15 cellular contexts compared by ENCODE assay signal in genomic region chr2:1874950-1875349, GRCh38.
DNase-seq lines count a peak whose midpoint lies in the region; ATAC-seq and TF ChIP-seq lines count a peak whose summit lies in the region.
"Had no signal": no experiment of that assay in that cellular context is flagged by ENCODE, and none has a peak within 500 bp of the region (broad histone marks: within the 10 kb centered on the region; RNA-seq: fewer than 3 reads in every experiment).

No MANE protein-coding gene starts in this region.

- H3K9me2 ChIP-seq in GM23338 (ENCODE audit: insufficient read depth) = no peaks in the 10 kb centered on the region

- peak overlapping the region; percentile 53 for H4K91ac ChIP-seq in neuronal stem cell (ENCODE audit: low read depth, low read length, poor library complexity)

- no peak overlapping the region for H2BK120ac ChIP-seq in neuronal stem cell (ENCODE audit: low read depth, low read length)

- H2BK15ac ChIP-seq in neuronal stem cell (ENCODE audit: low read length) = no peak overlapping the region

- H3K9me3 ChIP-seq in neuronal stem cell (replicated peaks in 1 of 2; ENCODE audit: control insufficient read depth in 2 of 2, insufficient read depth in 1 of 2, low read depth in 1 of 2, low read length in 2 of 2) = no peaks in the 10 kb centered on the region

- H3K79me2 ChIP-seq in GM23338 (replicated peaks; ENCODE audit: insufficient read depth) = no peaks in the 10 kb centered on the region

- H3K27ac Mint-ChIP-seq in GM23338 = no peak overlapping the region
- H3K27ac Mint-ChIP-seq in endothelial cell (ENCODE audit: unreplicated experiment) = peak overlapping the region; percentile 28
- H3K27ac Mint-ChIP-seq: CD4-positive, alpha-beta memory T cell; H9 had no signal

- H3K4me3 ChIP-seq in GM23338 = no peak overlapping the region
- no peak overlapping the region for H3K4me3 ChIP-seq in neuronal stem cell (ENCODE audit: low read length in 2 of 2)
- H3K4me3 ChIP-seq: GM23248 had no signal

- no peaks in the 10 kb centered on the region for H3K27me3 ChIP-seq in GM23338 (ENCODE audit: insufficient read depth)
- no peaks in the 10 kb centered on the region for H3K27me3 ChIP-seq in neuronal stem cell (ENCODE audit: control insufficient read depth in 3 of 3, insufficient read depth in 3 of 3, low read depth in 1 of 3, low read length in 3 of 3)

- no peaks in the 10 kb centered on the region for H3K79me1 ChIP-seq in neuronal stem cell (ENCODE audit: low read depth, low read length)

- H3K14ac ChIP-seq in neuronal stem cell (ENCODE audit: low read length) = no peak overlapping the region

- H4K8ac ChIP-seq in neuronal stem cell (ENCODE audit: low read depth, low read length) = no peak overlapping the region

- no peaks in the 10 kb centered on the region for H4K20me1 ChIP-seq in GM23338 (replicated peaks; ENCODE audit: insufficient read depth)

- H3K4me2 ChIP-seq in GM23338 (no peak overlapping the region), neuronal stem cell (ENCODE audit: insufficient read depth, low read length, poor library complexity, severe bottlenecking) (no peak overlapping the region)

- no peak overlapping the region for H2BK12ac ChIP-seq in neuronal stem cell (ENCODE audit: low read length)

- peak overlapping the region; percentile 66 for H3K18ac ChIP-seq in neuronal stem cell (ENCODE audit: low read length)

- no peaks in the 10 kb centered on the region for H3F3A ChIP-seq in GM23338 (replicated peaks; ENCODE audit: low read depth)

- WGBS in neuronal stem cell (ENCODE audit: extremely low coverage in 2 of 2, insufficient read length in 2 of 2, insufficient replicate concordance in 1 of 2), 2 donors = no CpG with 5 or more reads among the region's 14 CpGs

- no peak for ATAC-seq in GM23338

- TF ChIP-seq CTCF in GM23338 (conservative IDR thresholded peaks at IDR 0.05; ENCODE audit: low read depth in 2 of 2) (no peak), endothelial cell (IDR thresholded peaks at IDR 0.05; ENCODE audit: unreplicated experiment) (no peak)

- H2AK5ac ChIP-seq in neuronal stem cell (ENCODE audit: low read depth, low read length) = no peak overlapping the region

- H2AFZ ChIP-seq in GM23338 (peak overlapping the region; percentile 84), neuronal stem cell (ENCODE audit: low read length) (no peak overlapping the region)
- H2AFZ ChIP-seq: GM23248 had no signal

- H3K27me3 Mint-ChIP-seq in GM23338 (ENCODE audit: insufficient read depth, low read depth, poor library complexity) (peaks cover 1% of the 10 kb centered on the region), endothelial cell (ENCODE audit: unreplicated experiment) (peaks cover 3% of the 10 kb centered on the region)

- peaks cover 5% of the 10 kb centered on the region; the same call in 1 of the 3 replicates for H3K4me1 Mint-ChIP-seq in GM23338
- peaks cover 5% of the 10 kb centered on the region for H3K4me1 Mint-ChIP-seq in endothelial cell (ENCODE audit: unreplicated experiment)
- H3K4me1 Mint-ChIP-seq: CD4-positive, alpha-beta memory T cell; H9 had no signal

- H2BK5ac ChIP-seq in neuronal stem cell (ENCODE audit: low read length) = no peak overlapping the region

- H3K23ac ChIP-seq in neuronal stem cell (ENCODE audit: low read depth, low read length, poor library complexity) = no peak overlapping the region

- no peak overlapping the region for H3K9ac ChIP-seq in neuronal stem cell (ENCODE audit: low read depth, low read length, poor library complexity)
- H3K9ac ChIP-seq: GM23248 had no signal

- H3K4me3 Mint-ChIP-seq in GM23338 (no peak overlapping the region), endothelial cell (ENCODE audit: unreplicated experiment) (no peak overlapping the region)
- H3K4me3 Mint-ChIP-seq: CD4-positive, alpha-beta memory T cell; H9 had no signal

- H3K9me3 Mint-ChIP-seq in GM23338 = no peaks in the 10 kb centered on the region; the same call in 2 of the 3 replicates
- no peaks in the 10 kb centered on the region for H3K9me3 Mint-ChIP-seq in endothelial cell (ENCODE audit: unreplicated experiment)
- H3K9me3 Mint-ChIP-seq: CD4-positive, alpha-beta memory T cell; H9 had no signal

- no peak overlapping the region for H3K27ac ChIP-seq in GM23338 (ENCODE audit: low read depth)
- H3K27ac ChIP-seq in neuronal stem cell (replicated peaks; ENCODE audit: low read length) = no peak overlapping the region
- H3K27ac ChIP-seq: GM23248 had no signal

- H3K36me3 Mint-ChIP-seq in GM23338 (ENCODE audit: low read depth) (no peaks in the 10 kb centered on the region), endothelial cell (ENCODE audit: low read depth, unreplicated experiment) (no peaks in the 10 kb centered on the region)
- H3K36me3 Mint-ChIP-seq: CD4-positive, alpha-beta memory T cell had no signal

- H3K36me3 ChIP-seq in GM23338 (ENCODE audit: insufficient read depth) = no peaks in the 10 kb centered on the region
- H3K36me3 ChIP-seq in neuronal stem cell (replicated peaks in 1 of 2; ENCODE audit: control insufficient read depth in 2 of 2, insufficient read depth in 2 of 2, low read length in 2 of 2) = no peaks in the 10 kb centered on the region

- no peak for DNase-seq in GM23338 (ENCODE audit: low spot score)
- DNase-seq in endothelial cell (ENCODE audit: low spot score) = no peak
- no peak for DNase-seq in neuronal stem cell (ENCODE audit: low spot score)
- no peak for DNase-seq in 8988T
- DNase-seq in NCI-H2107 (lab: John Stamatoyannopoulos, UW) = no peak
- no peak for DNase-seq in NCI-H526 (lab: John Stamatoyannopoulos, UW)
- DNase-seq: C1 segment of cervical spinal cord; Calu3; CD4-positive, alpha-beta memory T cell; COR-L47; DMS53; DMS79 treated with DMSO at 0.1 percent for 48 hours; GF-D8; GM23248; H9 had no signal

- H3K4me1 ChIP-seq in GM23338 (ENCODE audit: insufficient read depth) (no peaks in the 10 kb centered on the region), neuronal stem cell (ENCODE audit: control insufficient read depth in 2 of 2, insufficient read depth in 1 of 2, low read depth in 1 of 2, low read length in 2 of 2) (peaks cover 0 to 3% of the 10 kb centered on the region in 2 donors)

- H3K4ac ChIP-seq in neuronal stem cell (ENCODE audit: low read length) = no peak overlapping the region

TF ChIP-seq in GM23338, 12 proteins besides CTCF, POLR2A, EP300 and RAD21 (continues in another document):
- TF ChIP-seq POLR2AphosphoS5 (IDR thresholded peaks at IDR 0.05; ENCODE audit: low read depth) = no peak
- no peak for TF ChIP-seq ZNF331 (CRISPR knock-in tag; IDR thresholded peaks at IDR 0.05; ENCODE audit: low read depth)
- no peak for TF ChIP-seq EZH2phosphoT487 (IDR thresholded peaks at IDR 0.05; ENCODE audit: unreplicated experiment)
- no peak for TF ChIP-seq CREB1 (CRISPR knock-in tag; IDR thresholded peaks at IDR 0.05; ENCODE audit: low read depth)
- TF ChIP-seq ETS1 (IDR thresholded peaks at IDR 0.05) = no peak
